ENCODE assay signal across 2 cellular contexts in genomic region chr3:23966308-23966707, GRCh38.
TF ChIP-seq lines count a peak whose summit lies in the region.

No MANE protein-coding gene starts in this region.

TF ChIP-seq in SK-N-SH treated with all-trans-retinoic acid at 6 μM for 48 hours, 23 proteins besides CTCF, POLR2A, EP300 and RAD21:
- TF ChIP-seq CREB5 (CRISPR knock-in tag; IDR thresholded peaks at IDR 0.05; ENCODE audit: low read depth) (no peak), ZFP3 (CRISPR knock-in tag; IDR thresholded peaks at IDR 0.05) (no peak), ISL1 (CRISPR knock-in tag; IDR thresholded peaks at IDR 0.05) (peak; percentile 64), ZNF70 (CRISPR knock-in tag; IDR thresholded peaks at IDR 0.05) (no peak), ESRRG (CRISPR knock-in tag; IDR thresholded peaks at IDR 0.05) (no peak)

TF ChIP-seq in SK-N-SH, 30 proteins besides CTCF, POLR2A, EP300 and RAD21 (continued from another document):
- TF ChIP-seq NFIC (IDR thresholded peaks at IDR 0.05; ENCODE audit: borderline replicate concordance): no peak
- no peak for TF ChIP-seq FOXJ3 (CRISPR knock-in tag; IDR thresholded peaks at IDR 0.05)
- no peak for TF ChIP-seq PBX3 (IDR thresholded peaks at IDR 0.05)
- TF ChIP-seq ELF1 (IDR thresholded peaks at IDR 0.05): no peak
- no peak for TF ChIP-seq TCF12 (IDR thresholded peaks at IDR 0.05)
